In the genomic region with DNA sequence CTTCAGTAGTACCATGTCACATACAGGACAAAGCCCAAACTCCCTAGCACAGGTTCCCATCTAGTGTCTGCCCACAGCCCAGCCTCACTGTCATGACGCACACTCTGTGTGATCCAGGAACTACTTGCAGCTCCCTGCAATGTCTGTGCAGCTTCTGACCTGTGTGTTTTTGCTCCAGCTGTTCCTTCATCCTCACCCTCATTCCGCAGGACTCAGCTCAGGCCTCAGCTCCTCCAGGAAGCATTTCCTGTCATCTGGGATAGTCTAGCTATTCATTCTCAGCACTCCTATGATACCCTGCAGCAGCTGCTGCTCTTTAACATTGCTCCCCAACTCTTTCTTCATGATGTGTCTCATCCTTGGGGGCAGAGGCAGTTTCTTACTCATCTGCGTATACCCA, we compare ENCODE assay signal across 15 cellular contexts. TPM values are rescaled to one million over a fixed set of nuclear protein-coding genes. Genes with fewer than 3 reads are reported as not detected.
A peak's percentile ranks its signal among the peaks of the same experiment; 100 is the strongest.
DNase-seq lines count a peak whose midpoint lies in the region; ATAC-seq and TF ChIP-seq lines count a peak whose summit lies in the region.
"Had no signal": no experiment of that assay in that cellular context is flagged by ENCODE, and none has a peak within 500 bp of the region (broad histone marks: within the 10 kb centered on the region; RNA-seq: fewer than 3 reads in every experiment).

No MANE protein-coding gene starts in this region.

- H3K4me3 ChIP-seq in epithelial cell of esophagus (ENCODE audit: low read length) (no peak overlapping the region), upper lobe of right lung (no peak overlapping the region), vagina (no peak overlapping the region)
- H3K4me3 ChIP-seq: ascending aorta had no signal

- TF ChIP-seq POLR2A in vagina (IDR thresholded peaks at IDR 0.05) = no peak

- H3K4me1 ChIP-seq in upper lobe of right lung = no peaks in the 10 kb centered on the region
- H3K4me1 ChIP-seq in vagina = peaks cover 5% of the 10 kb centered on the region
- H3K4me1 ChIP-seq: ascending aorta had no signal

- no peak for TF ChIP-seq CTCF in epithelial cell of esophagus (IDR thresholded peaks at IDR 0.05; ENCODE audit: insufficient read depth, low read depth, low read length, missing control alignments)
- TF ChIP-seq CTCF in upper lobe of right lung (IDR thresholded peaks at IDR 0.05) = no peak
- no peak for TF ChIP-seq CTCF in vagina (IDR thresholded peaks at IDR 0.05)

- no peak overlapping the region for H3K27ac ChIP-seq in upper lobe of right lung
- H3K27ac ChIP-seq in vagina = no peak overlapping the region
- H3K27ac ChIP-seq: ascending aorta had no signal

- ATAC-seq in Right ventricle myocardium inferior (peak; percentile 50), upper lobe of right lung (peak; percentile 32), GM21737 (IDR thresholded peaks at IDR 0.05; ENCODE audit: unreplicated experiment) (no peak)

- no peaks in the 10 kb centered on the region for H3K36me3 ChIP-seq in upper lobe of right lung
- H3K36me3 ChIP-seq in vagina = no peaks in the 10 kb centered on the region
- H3K36me3 ChIP-seq: ascending aorta had no signal

- no peak for DNase-seq in Right ventricle myocardium inferior (ENCODE audit: missing footprints)
- DNase-seq in cardiac septum (ENCODE audit: low spot score) = no peak
- peak; percentile 78 for DNase-seq in epithelial cell of esophagus (ENCODE audit: low read depth)
- DNase-seq in left kidney (ENCODE audit: low read depth, low spot score) = peak; percentile 7
- DNase-seq in upper lobe of right lung = no peak
- DNase-seq in vagina (ENCODE audit: extremely low spot score in 2 of 2) = no peak
- no peak for DNase-seq in hippocampal formation (lab: John Stamatoyannopoulos, UW)
- DNase-seq: activated CD4-positive, alpha-beta T cell treated with anti-CD3 and anti-CD28 coated beads for 4 hours; activated T-cell treated with anti-CD3 and anti-CD28 coated beads, Interleukin-2, amount 50 U/mL, for 24 hours; DMS 273 treated with DMSO at 0.1 percent for 48 hours; NCI-H146; trophoblast cell had no signal

- no peaks in the 10 kb centered on the region for H3K27me3 ChIP-seq in upper lobe of right lung
- no peaks in the 10 kb centered on the region for H3K27me3 ChIP-seq in vagina
- H3K27me3 ChIP-seq: ascending aorta had no signal

- H3K9me3 ChIP-seq in upper lobe of right lung = no peaks in the 10 kb centered on the region
- no peaks in the 10 kb centered on the region for H3K9me3 ChIP-seq in vagina
- H3K9me3 ChIP-seq: ascending aorta had no signal

- intact Hi-C loops in Right ventricle myocardium inferior (cut with DNase I) = no loop called here
- intact Hi-C loops in cardiac septum (cut with DNase I) = no loop called here
- intact Hi-C loops in upper lobe of right lung (cut with DNase I) = no loop called here
- intact Hi-C loops in vagina (cut with DNase I) = no loop called here

RNA-seq across cellular contexts. Expression of gene ENOX1, which starts 56.1 kb away (rescaled TPM):
- total RNA-seq in Right ventricle myocardium inferior (6.1 TPM), cardiac septum (6.6 TPM), upper lobe of right lung (0.69 TPM), vagina (2.7 TPM)
- total RNA-seq: A172 had no signal

Comparison
In these comparisons a context has a peak if more than half of its experiments do, and no peak if none do; other contexts are left out.
1. DNase-seq: peak in epithelial cell of esophagus (single experiment) and left kidney (single experiment); none in Right ventricle myocardium inferior (single experiment), cardiac septum (single experiment), upper lobe of right lung (single experiment), vagina (0 of 2) and hippocampal formation (0 of 2).